Comparison of ENCODE assay signal across 8 cellular contexts in the genomic region with DNA sequence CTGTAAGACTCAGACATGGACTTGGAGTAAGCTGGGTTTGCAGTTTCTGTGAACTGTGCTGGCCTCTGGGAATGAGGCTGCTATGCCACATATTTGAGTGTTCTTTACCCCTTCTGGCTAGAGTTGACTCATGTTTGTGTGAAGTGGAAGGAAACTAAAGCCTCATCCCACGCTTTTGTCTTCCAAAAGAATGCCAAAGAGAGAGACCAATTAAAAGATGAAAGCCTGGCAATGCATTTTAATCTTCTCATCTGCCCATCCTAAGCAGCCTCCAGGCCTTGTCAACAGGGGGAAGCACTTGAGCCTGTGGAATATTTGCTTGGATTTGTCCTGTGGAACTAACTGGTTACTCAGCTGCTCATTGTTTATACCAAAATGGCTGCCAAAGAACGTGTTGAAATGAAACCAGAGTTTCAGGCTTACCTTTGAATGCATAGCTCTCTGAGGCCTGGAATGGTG. TPM values are rescaled to one million over a fixed set of nuclear protein-coding genes. Genes with fewer than 3 reads are reported as not detected.
DNase-seq lines count a peak whose midpoint lies in the region; ATAC-seq and TF ChIP-seq lines count a peak whose summit lies in the region.

No MANE protein-coding gene starts in this region.

- H3K9ac ChIP-seq in smooth muscle cell (ENCODE audit: low read depth): peak overlapping the region; percentile 67

- peaks cover 17% of the 10 kb centered on the region for H3K4me1 ChIP-seq in smooth muscle cell (ENCODE audit: low read depth)

- peak overlapping the region; percentile 92 for H3K27ac ChIP-seq in smooth muscle cell (ENCODE audit: low read depth)

- no peak for DNase-seq in activated CD4-positive, alpha-beta T cell treated with anti-CD3 and anti-CD28 coated beads, Interleukin-2, amount 10 ng/mL, durations not matched to agents 24 days and 14 days
- DNase-seq in activated CD4-positive, alpha-beta T cell treated with anti-CD3 and anti-CD28 coated beads, Interleukin-2, amount 50 U/mL, for 4 hours: no peak
- DNase-seq in NCI-H69 (lab: John Stamatoyannopoulos, UW): peak; percentile 47
- no peak for DNase-seq in epithelial cell of proximal tubule (ENCODE audit: low read depth)
- no peak for DNase-seq in smooth muscle cell (lab: John Stamatoyannopoulos, UW; ENCODE audit: unreplicated experiment)
- DNase-seq in stimulated activated CD8-positive, alpha-beta memory T cell treated with anti-CD3 and anti-CD28 coated beads, Interleukin-4, amount 100 ng/mL, for 48 hours: no peak
- DNase-seq in superior temporal gyrus (ENCODE audit: extremely low spot score): no peak

- peaks cover 43% of the 10 kb centered on the region for H4K20me1 ChIP-seq in smooth muscle cell (ENCODE audit: low read depth)

- H3K27me3 Mint-ChIP-seq in activated CD4-positive, alpha-beta T cell treated with anti-CD3 and anti-CD28 coated beads, Interleukin-2, amount 10 ng/mL, durations not matched to agents 24 days and 14 days: no peaks in the 10 kb centered on the region

- 6% methylated on average over 2 of the region's 2 CpGs for WGBS in smooth muscle cell (ENCODE audit: low lambda C conversion rate)

- no peak overlapping the region for H3K4me3 Mint-ChIP-seq in activated CD4-positive, alpha-beta T cell treated with anti-CD3 and anti-CD28 coated beads, Interleukin-2, amount 10 ng/mL, durations not matched to agents 24 days and 14 days

- ATAC-seq in HG03135 (IDR thresholded peaks at IDR 0.05; ENCODE audit: unreplicated experiment): no peak

- no peak overlapping the region for H2AFZ ChIP-seq in smooth muscle cell (ENCODE audit: low read depth)

- H3K36me3 ChIP-seq in smooth muscle cell (ENCODE audit: low read depth): no peaks in the 10 kb centered on the region

- peaks cover 5% of the 10 kb centered on the region for H3K9me3 Mint-ChIP-seq in activated CD4-positive, alpha-beta T cell treated with anti-CD3 and anti-CD28 coated beads, Interleukin-2, amount 10 ng/mL, durations not matched to agents 24 days and 14 days

- H3K9me3 ChIP-seq in smooth muscle cell (replicated peaks; ENCODE audit: low read depth): no peaks in the 10 kb centered on the region

- H3K4me1 Mint-ChIP-seq in activated CD4-positive, alpha-beta T cell treated with anti-CD3 and anti-CD28 coated beads, Interleukin-2, amount 10 ng/mL, durations not matched to agents 24 days and 14 days: peaks cover 5% of the 10 kb centered on the region

- H3K27me3 ChIP-seq in smooth muscle cell (ENCODE audit: low read depth): no peaks in the 10 kb centered on the region

- H3F3A ChIP-seq in smooth muscle cell (ENCODE audit: low read depth): peaks cover 25% of the 10 kb centered on the region

- intact Hi-C loops in activated CD4-positive, alpha-beta T cell treated with anti-CD3 and anti-CD28 coated beads, Interleukin-2, amount 10 ng/mL, durations not matched to agents 24 days and 14 days (cut with micrococcal nuclease): loop anchor here (5.0 kb wide), 2 partner anchors 117 to 777 kb away; no protein-coding TSS in a partner anchor

- H3K4me3 ChIP-seq in epithelial cell of proximal tubule (ENCODE audit: low read depth, low read length) (no peak overlapping the region), smooth muscle cell (peak overlapping the region; percentile 31)

- peak overlapping the region; percentile 14 for H3K27ac Mint-ChIP-seq in activated CD4-positive, alpha-beta T cell treated with anti-CD3 and anti-CD28 coated beads, Interleukin-2, amount 10 ng/mL, durations not matched to agents 24 days and 14 days

- TF ChIP-seq CTCF in epithelial cell of proximal tubule (conservative IDR thresholded peaks at IDR 0.05; ENCODE audit: low read depth, low read length) (peak; percentile 55), smooth muscle cell (IDR thresholded peaks at IDR 0.05; ENCODE audit: borderline replicate concordance, insufficient read depth, poor library complexity, severe bottlenecking) (peak; percentile 39)

- H3K79me2 ChIP-seq in smooth muscle cell (ENCODE audit: low read depth): peaks cover 81% of the 10 kb centered on the region

- peak overlapping the region; percentile 84 for H3K4me2 ChIP-seq in smooth muscle cell

- no peaks in the 10 kb centered on the region for H3K36me3 Mint-ChIP-seq in activated CD4-positive, alpha-beta T cell treated with anti-CD3 and anti-CD28 coated beads, Interleukin-2, amount 10 ng/mL, durations not matched to agents 24 days and 14 days (ENCODE audit: low read depth)

RNA-seq across cellular contexts. Expression of a gene that starts 49.1 kb away (rescaled TPM):
- 4.3 and 5.8 TPM in 2 replicates for total RNA-seq in activated CD4-positive, alpha-beta T cell treated with anti-CD3 and anti-CD28 coated beads, Interleukin-2, amount 10 ng/mL, durations not matched to agents 24 days and 14 days
- 36.0 and 46.9 TPM in 2 replicates for total RNA-seq in epithelial cell of proximal tubule
- total RNA-seq in smooth muscle cell: 213 and 253 TPM in 2 replicates
- 152 and 157 TPM in 2 replicates for polyA plus RNA-seq in smooth muscle cell
